In genomic region chr7:101216860-101217387, GRCh38 we compare ENCODE assay signal across 1 cellular context.
TF ChIP-seq lines count a peak whose summit lies in the region.

No MANE protein-coding gene starts in this region.

TF ChIP-seq in IMR-90, 13 proteins besides CTCF, POLR2A, EP300 and RAD21:
- TF ChIP-seq CEBPB (IDR thresholded peaks at IDR 0.05; ENCODE audit: low read depth, low read length) (no peak), MAFK (IDR thresholded peaks at IDR 0.05; ENCODE audit: low read depth, low read length) (no peak), USF2 (IDR thresholded peaks at IDR 0.05; ENCODE audit: low read depth, low read length) (no peak), CHD1 (IDR thresholded peaks at IDR 0.05; ENCODE audit: low read depth, low read length) (no peak), RCOR1 (IDR thresholded peaks at IDR 0.05; ENCODE audit: insufficient replicate concordance, low read length) (no peak), RFX5 (IDR thresholded peaks at IDR 0.05; ENCODE audit: low read depth, low read length) (no peak), FOS (IDR thresholded peaks at IDR 0.05; ENCODE audit: low read depth, low read length) (no peak)
